Comparison of ENCODE assay signal across 1 cellular context in genomic region chr1:98975113-98975512, GRCh38.
TF ChIP-seq lines count a peak whose summit lies in the region.

No MANE protein-coding gene starts in this region.

TF ChIP-seq in WTC11, 78 proteins besides CTCF, POLR2A, EP300 and RAD21 (continued from another document):
- no peak for TF ChIP-seq AFF4 (CRISPR knock-in tag; IDR thresholded peaks at IDR 0.05; ENCODE audit: borderline replicate concordance)
- no peak for TF ChIP-seq RELA (CRISPR knock-in tag; IDR thresholded peaks at IDR 0.05; ENCODE audit: borderline replicate concordance)
TF ChIP-seq in WTC11: peak in this region for 0.
